Comparison of ENCODE assay signal across 1 cellular context in genomic region chr6:133447924-133448323, GRCh38.
TF ChIP-seq lines count a peak whose summit lies in the region.

No MANE protein-coding gene starts in this region.

TF ChIP-seq in HepG2, 621 proteins besides CTCF, POLR2A, EP300 and RAD21 (continued from another document):
- no peak for TF ChIP-seq TFAP4 (IDR thresholded peaks at IDR 0.05; ENCODE audit: borderline replicate concordance, low read depth)
